1 cellular context compared by ENCODE assay signal in genomic region chr6:35259194-35259945, GRCh38.
TF ChIP-seq lines count a peak whose summit lies in the region.

TSS of gene ZNF76 (plus strand) at chr6:35259735. CDS start at chr6:35281152, 21,417 bp downstream.

TF ChIP-seq in HEK293, 187 proteins besides CTCF, POLR2A, EP300 and RAD21 (continued from another document):
- peak; percentile 96 for TF ChIP-seq PATZ1 (tag by site-specific recombination; IDR thresholded peaks at IDR 0.05)
- no peak for TF ChIP-seq ZNF514 (tag by site-specific recombination; IDR thresholded peaks at IDR 0.05)
- peak; percentile 57 for TF ChIP-seq INSM2 (tag by site-specific recombination; IDR thresholded peaks at IDR 0.05)
- TF ChIP-seq HOXC10 (CRISPR knock-in tag; IDR thresholded peaks at IDR 0.05): no peak
- peak; percentile 87 for TF ChIP-seq GLIS1 (tag by site-specific recombination; IDR thresholded peaks at IDR 0.05)
- no peak for TF ChIP-seq ZNF521 (tag by site-specific recombination; IDR thresholded peaks at IDR 0.05)
- TF ChIP-seq ZBTB26 (tag by site-specific recombination; optimal IDR thresholded peaks at IDR 0.05): peak; percentile 95
